Comparison of ENCODE assay signal across 1 cellular context in genomic region chr16:3099732-3100499, GRCh38.
A peak's percentile ranks its signal among the peaks of the same experiment; 100 is the strongest.
TF ChIP-seq lines count a peak whose summit lies in the region.

No MANE protein-coding gene starts in this region.

TF ChIP-seq in K562, 482 proteins besides CTCF, POLR2A, EP300 and RAD21 (continued from another document and continues in another):
- TF ChIP-seq ZBTB40 (IDR thresholded peaks at IDR 0.05) (peak; percentile 66), ZBTB40 (CRISPR knock-in tag; IDR thresholded peaks at IDR 0.05) (no peak), ZNF609 (CRISPR knock-in tag; IDR thresholded peaks at IDR 0.05; ENCODE audit: borderline replicate concordance) (no peak), RBM22 (IDR thresholded peaks at IDR 0.05; ENCODE audit: low read depth, low read length, poor library complexity, severe bottlenecking) (no peak), RBM34 (IDR thresholded peaks at IDR 0.05; ENCODE audit: borderline replicate concordance, insufficient read depth, low read length) (no peak), ILF3 (IDR thresholded peaks at IDR 0.05; ENCODE audit: borderline replicate concordance) (no peak), CTBP1 (IDR thresholded peaks at IDR 0.05; ENCODE audit: borderline replicate concordance) (no peak), ZNF347 (CRISPR knock-in tag; IDR thresholded peaks at IDR 0.05; ENCODE audit: low read depth) (no peak), THAP7 (CRISPR knock-in tag; IDR thresholded peaks at IDR 0.05) (0 out of 2 replicates have a peak, but pooled peaks have one; percentile 28), GTF3C2 (IDR thresholded peaks at IDR 0.05; ENCODE audit: borderline replicate concordance, extremely low read depth, insufficient read length) (no peak), ZSCAN32 (CRISPR knock-in tag; IDR thresholded peaks at IDR 0.05) (no peak), ZNF239 (CRISPR knock-in tag; IDR thresholded peaks at IDR 0.05) (no peak), SP2 (IDR thresholded peaks at IDR 0.05; ENCODE audit: extremely low read depth, low read depth, low read length, poor library complexity, severe bottlenecking) (no peak), SAP30 (IDR thresholded peaks at IDR 0.05; ENCODE audit: borderline replicate concordance, insufficient read depth, low read depth, low read length, poor library complexity, severe bottlenecking) (no peak), ZBTB49 (CRISPR knock-in tag; IDR thresholded peaks at IDR 0.05; ENCODE audit: borderline replicate concordance) (no peak), ZNF431 (CRISPR knock-in tag; IDR thresholded peaks at IDR 0.05) (no peak), FOXA1 (IDR thresholded peaks at IDR 0.05; ENCODE audit: borderline replicate concordance) (no peak), CAMTA2 (CRISPR knock-in tag; conservative IDR thresholded peaks at IDR 0.05) (0 out of 2 replicates have a peak, but pooled peaks have one; percentile 20), POLR2AphosphoS5 (IDR thresholded peaks at IDR 0.05; ENCODE audit: control insufficient read depth, insufficient read depth, low read depth, low read length) (no peak), UBTF (IDR thresholded peaks at IDR 0.05; ENCODE audit: borderline replicate concordance in 1 of 2, low read depth in 2 of 2, low read length in 2 of 2) (no peak), KDM5B (IDR thresholded peaks at IDR 0.05; ENCODE audit: insufficient replicate concordance, low read depth, low read length) (no peak)
